8 cellular contexts compared by ENCODE assay signal in genomic region chr17:75032896-75033294, GRCh38. TPM values are rescaled to one million over a fixed set of nuclear protein-coding genes. Genes with fewer than 3 reads are reported as not detected.
DNase-seq lines count a peak whose midpoint lies in the region; ATAC-seq and TF ChIP-seq lines count a peak whose summit lies in the region.

No MANE protein-coding gene starts in this region.

- no peak overlapping the region for H3K27ac Mint-ChIP-seq in activated CD8-positive, alpha-beta memory T cell treated with anti-CD3 and anti-CD28 coated beads, Interleukin-2, amount 10 ng/mL, durations not matched to agents 7 days and 5 days

- peak overlapping the region in 2 of 5 donors; percentile 11 to 64 for H3K9ac ChIP-seq in subcutaneous abdominal adipose tissue (ENCODE audit: low read length in 5 of 5)

- TF ChIP-seq CTCF in WERI-Rb-1 (IDR thresholded peaks at IDR 0.05; ENCODE audit: low read depth, low read length): no peak

- H3K4me3 ChIP-seq in WERI-Rb-1 (ENCODE audit: low read depth, low read length) (peak overlapping the region; percentile 80), iPS-11a (ENCODE audit: low read depth, low read length) (peak overlapping the region; percentile 96), subcutaneous abdominal adipose tissue (ENCODE audit: low read depth in 1 of 5, low read length in 5 of 5) (peak overlapping the region; percentile 51 to 88 (median 82))

- H3K27ac ChIP-seq in WERI-Rb-1: peak overlapping the region; percentile 94
- H3K27ac ChIP-seq in subcutaneous abdominal adipose tissue (ENCODE audit: low read depth, low read length): no peak overlapping the region

- no peak for ATAC-seq in activated CD8-positive, alpha-beta memory T cell treated with anti-CD3 and anti-CD28 coated beads, Interleukin-2, amount 10 ng/mL, durations not matched to agents 7 days and 5 days
- ATAC-seq in GM21529 (IDR thresholded peaks at IDR 0.05; ENCODE audit: unreplicated experiment): no peak

- no peaks in the 10 kb centered on the region for H3K36me3 Mint-ChIP-seq in activated CD8-positive, alpha-beta memory T cell treated with anti-CD3 and anti-CD28 coated beads, Interleukin-2, amount 10 ng/mL, durations not matched to agents 7 days and 5 days

- H3K9me3 ChIP-seq in WERI-Rb-1 (ENCODE audit: severe bottlenecking) (peaks cover 7% of the 10 kb centered on the region), subcutaneous abdominal adipose tissue (ENCODE audit: control insufficient read depth in 5 of 5, low read length in 5 of 5) (peaks cover 0 to 7% (median 0%) of the 10 kb centered on the region in 5 donors)

- peak overlapping the region; percentile 91 for H3K4me3 Mint-ChIP-seq in activated CD8-positive, alpha-beta memory T cell treated with anti-CD3 and anti-CD28 coated beads, Interleukin-2, amount 10 ng/mL, durations not matched to agents 7 days and 5 days

- H3K27me3 ChIP-seq in WERI-Rb-1 (ENCODE audit: insufficient read depth, low read depth, severe bottlenecking): no peaks in the 10 kb centered on the region
- no peaks in the 10 kb centered on the region for H3K27me3 ChIP-seq in subcutaneous abdominal adipose tissue (ENCODE audit: control insufficient read depth in 5 of 5, insufficient read depth in 4 of 5, low read length in 5 of 5)

- H3K36me3 ChIP-seq in WERI-Rb-1: peaks cover 4% of the 10 kb centered on the region
- H3K36me3 ChIP-seq in subcutaneous abdominal adipose tissue (ENCODE audit: control insufficient read depth in 5 of 5, insufficient read depth in 5 of 5, low read length in 5 of 5): no peaks in the 10 kb centered on the region

- H3K4me1 ChIP-seq in subcutaneous abdominal adipose tissue (ENCODE audit: control insufficient read depth in 5 of 5, insufficient read depth in 5 of 5, low read length in 5 of 5): peaks cover 7 to 53% (median 49%) of the 10 kb centered on the region in 5 donors

- H3K9me3 Mint-ChIP-seq in activated CD8-positive, alpha-beta memory T cell treated with anti-CD3 and anti-CD28 coated beads, Interleukin-2, amount 10 ng/mL, durations not matched to agents 7 days and 5 days (ENCODE audit: low read depth): peaks cover 4% of the 10 kb centered on the region

- no peaks in the 10 kb centered on the region for H3K27me3 Mint-ChIP-seq in activated CD8-positive, alpha-beta memory T cell treated with anti-CD3 and anti-CD28 coated beads, Interleukin-2, amount 10 ng/mL, durations not matched to agents 7 days and 5 days

- peaks cover 44% of the 10 kb centered on the region for H3K4me1 Mint-ChIP-seq in activated CD8-positive, alpha-beta memory T cell treated with anti-CD3 and anti-CD28 coated beads, Interleukin-2, amount 10 ng/mL, durations not matched to agents 7 days and 5 days

- CTCF ChIA-PET in activated CD8-positive, alpha-beta memory T cell treated with anti-CD3 and anti-CD28 coated beads, Interleukin-2, amount 10 ng/mL, durations not matched to agents 7 days and 5 days (lab: Charles Lee): interaction anchor here (0.8 to 1.8 kb wide), 7 partner anchors 20 to 139 kb away, joined by 3 to 16 read pairs (median 5); partner anchors contain the start of gene MRPL58

- DNase-seq in activated CD8-positive, alpha-beta memory T cell treated with anti-CD3 and anti-CD28 coated beads, Interleukin-2, amount 10 ng/mL, durations not matched to agents 7 days and 5 days: no peak
- no peak for DNase-seq in activated CD8-positive, alpha-beta memory T cell treated with anti-CD3 and anti-CD28 coated beads, Interleukin-2, amount 50 U/mL, for 4 hours
- DNase-seq in WERI-Rb-1 (peak; percentile 48), T1000 (lab: John Stamatoyannopoulos, UW) (no peak), NAMALWA (ENCODE audit: low spot score) (no peak)

RNA-seq across cellular contexts. Expression of gene ATP5PD, which starts 13.9 kb away (rescaled TPM):
- 100 to 1,000 TPM; 188 to 210 TPM for total RNA-seq in activated CD8-positive, alpha-beta memory T cell treated with anti-CD3 and anti-CD28 coated beads, Interleukin-2, amount 10 ng/mL, durations not matched to agents 7 days and 5 days

RNA-seq across cellular contexts. Expression of gene KCTD2, which starts 14.1 kb away (rescaled TPM):
- total RNA-seq in activated CD8-positive, alpha-beta memory T cell treated with anti-CD3 and anti-CD28 coated beads, Interleukin-2, amount 10 ng/mL, durations not matched to agents 7 days and 5 days: 10 to 100 TPM; 16.8 to 19.1 TPM

RNA-seq across cellular contexts. Expression of gene MRPL58, which starts 20.4 kb away (rescaled TPM):
- total RNA-seq in activated CD8-positive, alpha-beta memory T cell treated with anti-CD3 and anti-CD28 coated beads, Interleukin-2, amount 10 ng/mL, durations not matched to agents 7 days and 5 days: 10 to 100 TPM; 45.9 to 53.1 TPM

RNA-seq across cellular contexts. Expression of gene CDR2L, which starts 45.5 kb away (rescaled TPM):
- under 1 TPM; 0.32 to 0.47 TPM for total RNA-seq in activated CD8-positive, alpha-beta memory T cell treated with anti-CD3 and anti-CD28 coated beads, Interleukin-2, amount 10 ng/mL, durations not matched to agents 7 days and 5 days

RNA-seq across cellular contexts. Expression of gene SLC16A5, which starts 54.9 kb away (rescaled TPM):
- 1 to 10 TPM; 2.3 to 3.2 TPM for total RNA-seq in activated CD8-positive, alpha-beta memory T cell treated with anti-CD3 and anti-CD28 coated beads, Interleukin-2, amount 10 ng/mL, durations not matched to agents 7 days and 5 days
